In the genomic region with DNA sequence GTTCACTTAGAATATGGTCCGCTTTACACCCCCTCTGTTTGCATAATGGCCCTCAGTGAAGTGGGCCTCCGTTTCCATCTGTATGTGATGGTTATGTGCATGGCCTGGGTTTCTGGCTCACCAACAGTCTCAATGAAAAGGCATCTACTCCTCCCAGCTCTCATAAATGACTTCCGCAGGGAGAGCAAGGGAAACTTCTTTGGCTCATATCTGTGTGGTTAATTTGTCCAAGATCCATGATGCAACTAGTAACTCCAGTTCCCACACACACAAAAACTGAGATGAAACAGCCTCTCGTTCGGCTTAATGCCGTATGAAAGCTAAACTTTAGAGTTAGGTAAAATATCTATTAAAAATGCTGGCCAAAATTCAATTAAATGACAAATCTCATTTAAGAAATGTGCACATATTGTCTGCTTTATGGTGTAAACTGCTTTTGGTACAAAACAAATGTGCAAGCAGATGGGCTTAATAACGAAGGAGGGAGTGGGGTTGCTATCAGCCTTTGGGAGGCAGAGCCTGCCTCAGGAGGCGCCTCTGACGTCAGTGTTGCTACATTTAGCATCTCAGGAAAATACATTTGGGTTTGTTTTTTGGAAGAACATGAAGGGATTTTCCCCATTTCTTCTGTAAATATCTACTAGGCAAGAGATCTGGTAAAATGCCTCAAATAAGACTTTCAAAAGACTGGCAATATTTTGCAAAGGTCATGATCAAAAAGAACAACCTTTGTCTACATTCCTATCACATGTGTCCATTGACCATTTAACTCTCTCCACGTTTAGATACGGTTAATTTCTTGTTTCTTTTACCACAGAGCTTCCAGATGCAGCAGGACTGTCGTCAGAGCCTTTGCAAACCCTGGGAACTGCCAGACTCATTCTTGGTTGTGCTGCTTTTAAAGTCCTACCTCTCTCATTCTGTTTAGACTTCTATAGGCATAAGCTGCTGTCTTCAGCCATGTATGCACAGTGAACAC, we compare ENCODE assay signal across 11 cellular contexts.
DNase-seq lines count a peak whose midpoint lies in the region; ATAC-seq, FAIRE-seq and TF ChIP-seq lines count a peak whose summit lies in the region.
"Had no signal": no experiment of that assay in that cellular context is flagged by ENCODE, and none has a peak within 500 bp of the region (broad histone marks: within the 10 kb centered on the region; RNA-seq: fewer than 3 reads in every experiment).

No MANE protein-coding gene starts in this region.

- no peak for TF ChIP-seq CTCF in AG10803 (conservative IDR thresholded peaks at IDR 0.05; ENCODE audit: low read length)
- TF ChIP-seq CTCF in neural progenitor cell (IDR thresholded peaks at IDR 0.05), result no peak

- no peaks in the 10 kb centered on the region for H3K36me3 ChIP-seq in neural progenitor cell

- no peaks in the 10 kb centered on the region for H3K9me3 Mint-ChIP-seq in neural progenitor cell
- H3K9me3 Mint-ChIP-seq: stimulated activated effector memory CD8-positive, alpha-beta T cell treated with anti-CD3 and anti-CD28 coated beads, Interleukin-12 subunit alpha, Interleukin-12 subunit beta, amount 100 ng/mL, for 72 hours had no signal

- peak overlapping the region; percentile 44 for H3K27ac Mint-ChIP-seq in neural progenitor cell
- H3K27ac Mint-ChIP-seq: activated CD8-positive, alpha-beta T cell treated with anti-CD3 and anti-CD28 coated beads for 36 hours; stimulated activated effector memory CD8-positive, alpha-beta T cell treated with anti-CD3 and anti-CD28 coated beads, Interleukin-12 subunit alpha, Interleukin-12 subunit beta, amount 100 ng/mL, for 72 hours had no signal

- H3K4me1 ChIP-seq in neural progenitor cell, result no peaks in the 10 kb centered on the region

- H3K27me3 ChIP-seq in neural progenitor cell, result no peaks in the 10 kb centered on the region

- peaks cover 3% of the 10 kb centered on the region for H3K27me3 Mint-ChIP-seq in neural progenitor cell (ENCODE audit: insufficient read depth, low read depth)
- H3K27me3 Mint-ChIP-seq: activated CD8-positive, alpha-beta T cell treated with anti-CD3 and anti-CD28 coated beads for 36 hours had no signal

- no peaks in the 10 kb centered on the region for H4K20me1 ChIP-seq in neural progenitor cell (ENCODE audit: low read depth)

- no peaks in the 10 kb centered on the region for H3F3A ChIP-seq in neural progenitor cell (ENCODE audit: low read depth)

- no peaks in the 10 kb centered on the region for H3K36me3 Mint-ChIP-seq in neural progenitor cell
- H3K36me3 Mint-ChIP-seq: stimulated activated effector memory CD8-positive, alpha-beta T cell treated with anti-CD3 and anti-CD28 coated beads, Interleukin-12 subunit alpha, Interleukin-12 subunit beta, amount 100 ng/mL, for 72 hours had no signal

- DNase-seq in AG10803 (ENCODE audit: low read depth) (peak; percentile 96), RCC 7860 (ENCODE audit: low spot score) (peak; percentile 21), fibroblast of the conjunctiva (ENCODE audit: low read depth) (peak; percentile 66), neural progenitor cell (ENCODE audit: low spot score) (no peak)
- no peak for DNase-seq in activated naive CD4-positive, alpha-beta T cell treated with Interleukin-2 at 50 U/mL for 16 hours
- DNase-seq: activated CD8-positive, alpha-beta T cell treated with anti-CD3 and anti-CD28 coated beads for 36 hours had no signal

- H3K27ac ChIP-seq in neural progenitor cell, result no peak overlapping the region

- FAIRE-seq in RCC 7860 (lab: Jason Lieb, UNC), result no peak
- FAIRE-seq: islet of Langerhans had no signal

- no peaks in the 10 kb centered on the region for H3K9me3 ChIP-seq in neural progenitor cell (ENCODE audit: low read depth)

- no peak overlapping the region for H3K4me3 Mint-ChIP-seq in neural progenitor cell
- H3K4me3 Mint-ChIP-seq: activated CD8-positive, alpha-beta T cell treated with anti-CD3 and anti-CD28 coated beads for 36 hours; stimulated activated effector memory CD8-positive, alpha-beta T cell treated with anti-CD3 and anti-CD28 coated beads, Interleukin-12 subunit alpha, Interleukin-12 subunit beta, amount 100 ng/mL, for 72 hours had no signal

- peaks cover 31% of the 10 kb centered on the region for H3K4me1 Mint-ChIP-seq in neural progenitor cell

- H3K4me3 ChIP-seq in AG10803 (ENCODE audit: low read length) (peak overlapping the region; percentile 28), neural progenitor cell (no peak overlapping the region)

- H3K9ac ChIP-seq in neural progenitor cell, result no peak overlapping the region

- H2AFZ ChIP-seq in neural progenitor cell (replicated peaks), result no peak overlapping the region

- no peak overlapping the region for H3K4me2 ChIP-seq in neural progenitor cell

- ATAC-seq in HG03135 (IDR thresholded peaks at IDR 0.05; ENCODE audit: unreplicated experiment) (no peak), GM21576 (IDR thresholded peaks at IDR 0.05; ENCODE audit: unreplicated experiment) (no peak), GM19351 (IDR thresholded peaks at IDR 0.05; ENCODE audit: unreplicated experiment) (no peak)
- ATAC-seq: activated CD8-positive, alpha-beta T cell treated with anti-CD3 and anti-CD28 coated beads for 36 hours; stimulated activated effector memory CD8-positive, alpha-beta T cell treated with anti-CD3 and anti-CD28 coated beads, Interleukin-12 subunit alpha, Interleukin-12 subunit beta, amount 100 ng/mL, for 72 hours had no signal

- H3K79me2 ChIP-seq in neural progenitor cell (ENCODE audit: low read depth), result no peaks in the 10 kb centered on the region

Comparison
In these comparisons a context has a peak if more than half of its experiments do, and no peak if none do; other contexts are left out.
1. DNase-seq: peak in AG10803 (single experiment), RCC 7860 (single experiment) and fibroblast of the conjunctiva (single experiment); none in neural progenitor cell (single experiment) and activated naive CD4-positive, alpha-beta T cell treated with Interleukin-2 at 50 U/mL for 16 hours (single experiment).